10 cellular contexts compared by ENCODE assay signal in the genomic region with DNA sequence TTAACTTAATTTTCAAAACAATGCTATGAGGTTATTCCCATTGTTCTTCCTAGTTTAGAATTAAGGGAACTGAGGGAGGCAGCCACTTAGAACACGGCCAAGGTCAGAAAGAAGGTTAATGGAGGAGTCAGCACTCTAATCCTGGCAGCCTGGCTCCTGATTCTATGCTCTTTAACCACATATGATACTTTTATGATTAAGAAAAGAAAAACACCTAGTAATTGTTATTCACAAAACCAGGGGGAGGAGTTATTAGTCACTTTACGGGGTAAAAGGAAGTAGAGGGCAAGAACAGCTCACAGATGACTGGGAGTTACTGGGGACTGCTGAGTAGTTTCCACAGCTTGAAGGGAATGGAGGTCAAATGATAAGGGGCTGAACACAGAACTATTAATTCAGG. TPM values are rescaled to one million over a fixed set of nuclear protein-coding genes. Genes with fewer than 3 reads are reported as not detected.
A peak's percentile ranks its signal among the peaks of the same experiment; 100 is the strongest.
DNase-seq lines count a peak whose midpoint lies in the region; ATAC-seq, FAIRE-seq and TF ChIP-seq lines count a peak whose summit lies in the region.
"Had no signal": no experiment of that assay in that cellular context is flagged by ENCODE, and none has a peak within 500 bp of the region (broad histone marks: within the 10 kb centered on the region; RNA-seq: fewer than 3 reads in every experiment).

No MANE protein-coding gene starts in this region.

- intact Hi-C loops in HepG2 (cut with micrococcal nuclease; ENCODE audit: unreplicated experiment) (no loop called here), breast epithelium (cut with DNase I; ENCODE audit: low total_unique reads) (no loop called here)

- TF ChIP-seq EP300 in HepG2 (IDR thresholded peaks at IDR 0.05; ENCODE audit: low read depth in 2 of 2, low read length in 2 of 2) (no peak), HepG2 (CRISPR knock-in tag; IDR thresholded peaks at IDR 0.05; ENCODE audit: borderline replicate concordance) (no peak)

- DNase-seq in HepG2 (ENCODE audit: low spot score): no peak
- no peak for DNase-seq in breast epithelium (ENCODE audit: low spot score in 2 of 2)
- no peak for DNase-seq in stimulated activated effector memory CD8-positive, alpha-beta T cell treated with anti-CD3 and anti-CD28 coated beads, Interleukin-12 subunit alpha, Interleukin-12 subunit beta, amount 100 ng/mL, for 72 hours (ENCODE audit: low spot score in 2 of 2)
- DNase-seq in NCI-H446 treated with DMSO at 0.1 percent for 48 hours (lab: John Stamatoyannopoulos, UW): no peak
- DNase-seq in COLO668 (lab: John Stamatoyannopoulos, UW; ENCODE audit: unreplicated experiment): no peak
- no peak for DNase-seq in activated CD8-positive, alpha-beta memory T cell treated with anti-CD3 and anti-CD28 coated beads, Interleukin-2, amount 50 U/mL, for 4 hours
- DNase-seq: naive B cell had no signal

- H3K36me3 Mint-ChIP-seq in stimulated activated effector memory CD8-positive, alpha-beta T cell treated with anti-CD3 and anti-CD28 coated beads, Interleukin-12 subunit alpha, Interleukin-12 subunit beta, amount 100 ng/mL, for 72 hours: no peaks in the 10 kb centered on the region
- H3K36me3 Mint-ChIP-seq: naive B cell had no signal

- H3K27ac Mint-ChIP-seq in stimulated activated effector memory CD8-positive, alpha-beta T cell treated with anti-CD3 and anti-CD28 coated beads, Interleukin-12 subunit alpha, Interleukin-12 subunit beta, amount 100 ng/mL, for 72 hours: no peak overlapping the region
- H3K27ac Mint-ChIP-seq: naive B cell had no signal

- H3K9me3 Mint-ChIP-seq in stimulated activated effector memory CD8-positive, alpha-beta T cell treated with anti-CD3 and anti-CD28 coated beads, Interleukin-12 subunit alpha, Interleukin-12 subunit beta, amount 100 ng/mL, for 72 hours: no peaks in the 10 kb centered on the region
- H3K9me3 Mint-ChIP-seq: naive B cell had no signal

- TF ChIP-seq RAD21 in liver (IDR thresholded peaks at IDR 0.05) (no peak), HepG2 (CRISPR knock-in tag; IDR thresholded peaks at IDR 0.05) (no peak)

- no peaks in the 10 kb centered on the region for H3K36me3 ChIP-seq in liver (ENCODE audit: control insufficient read depth in 4 of 4, insufficient read depth in 3 of 4, low read depth in 1 of 4, low read length in 3 of 4)
- H3K36me3 ChIP-seq in HepG2 (replicated peaks in 1 of 2; ENCODE audit: control insufficient read depth in 1 of 2, insufficient read depth in 2 of 2, low read length in 2 of 2): no peaks in the 10 kb centered on the region
- H3K36me3 ChIP-seq in breast epithelium: no peaks in the 10 kb centered on the region

- peaks cover 6% of the 10 kb centered on the region for H3K4me1 Mint-ChIP-seq in stimulated activated effector memory CD8-positive, alpha-beta T cell treated with anti-CD3 and anti-CD28 coated beads, Interleukin-12 subunit alpha, Interleukin-12 subunit beta, amount 100 ng/mL, for 72 hours
- H3K4me1 Mint-ChIP-seq: naive B cell had no signal

- TF ChIP-seq CTCF in liver (IDR thresholded peaks at IDR 0.05; ENCODE audit: low read depth, low read length, missing input control): no peak
- no peak for TF ChIP-seq CTCF in HepG2 (CRISPR knock-in tag; IDR thresholded peaks at IDR 0.05)
- no peak for TF ChIP-seq CTCF in breast epithelium (IDR thresholded peaks at IDR 0.05)

- in situ Hi-C loops in HepG2 (cut with HindIII; ENCODE audit: extremely low pct_ligation_motif_present, low pct_unique_long_range_greater_than_20kb): no loop called here

- no TSS peak for BruUV-seq in HepG2 (replicated peaks; lab: Mats Ljungman, UMichigan)

- POLR2A ChIA-PET in HepG2 (lab: Yijun Ruan, JAX): no interaction called here

- ATAC-seq in HepG2: no peak
- peak; percentile 72 for ATAC-seq in HG03439 (IDR thresholded peaks at IDR 0.05; ENCODE audit: unreplicated experiment)
- peak; percentile 95 for ATAC-seq in stimulated activated effector memory CD8-positive, alpha-beta T cell treated with anti-CD3 and anti-CD28 coated beads, Interleukin-12 subunit alpha, Interleukin-12 subunit beta, amount 100 ng/mL, for 72 hours

- WGBS in liver: 67% methylated on average over 2 of the region's 2 CpGs
- WGBS in HepG2 (ENCODE audit: low lambda C conversion rate): 58% methylated on average over 2 of the region's 2 CpGs

- H3K27me3 ChIP-seq in liver (ENCODE audit: control insufficient read depth in 4 of 4, insufficient read depth in 4 of 4, low read length in 3 of 4) (no peaks in the 10 kb centered on the region), HepG2 (ENCODE audit: control insufficient read depth in 1 of 2, insufficient read depth in 2 of 2, low read length in 2 of 2) (no peaks in the 10 kb centered on the region; a peak in 1 of 5 replicates), breast epithelium (no peaks in the 10 kb centered on the region)

- H3K4me3 Mint-ChIP-seq in stimulated activated effector memory CD8-positive, alpha-beta T cell treated with anti-CD3 and anti-CD28 coated beads, Interleukin-12 subunit alpha, Interleukin-12 subunit beta, amount 100 ng/mL, for 72 hours: no peak overlapping the region
- H3K4me3 Mint-ChIP-seq: naive B cell had no signal

- H4K20me1 ChIP-seq in HepG2 (ENCODE audit: insufficient read depth, low read length): no peaks in the 10 kb centered on the region

- no peaks in the 10 kb centered on the region for H3K79me2 ChIP-seq in HepG2 (ENCODE audit: insufficient read depth, low read length)

- H3K9ac ChIP-seq in liver (ENCODE audit: low read depth in 1 of 2, low read length in 2 of 2) (no peak overlapping the region), HepG2 (ENCODE audit: insufficient read depth, low read depth, low read length) (no peak overlapping the region)

- CTCF ChIA-PET in HepG2 (lab: Yijun Ruan, JAX; ENCODE audit: low intra/inter-chr PET ratio, low total read pairs): no interaction called here

- H3K4me3 ChIP-seq in liver (ENCODE audit: low read depth in 1 of 3, low read length in 3 of 3) (no peak overlapping the region), HepG2 (replicated peaks in 1 of 3; ENCODE audit: insufficient read depth in 1 of 3, low read depth in 2 of 3, low read length in 3 of 3) (no peak overlapping the region), breast epithelium (no peak overlapping the region)

- H3K9me3 ChIP-seq in liver (ENCODE audit: control insufficient read depth in 4 of 4, low read length in 3 of 4): no peaks in the 10 kb centered on the region
- H3K9me3 ChIP-seq in HepG2 (ENCODE audit: low read length): no peaks in the 10 kb centered on the region
- no peaks in the 10 kb centered on the region for H3K9me3 ChIP-seq in breast epithelium

- H3K27ac ChIP-seq in liver (ENCODE audit: low read depth in 1 of 2, low read length in 2 of 2): no peak overlapping the region
- no peak overlapping the region for H3K27ac ChIP-seq in HepG2 (ENCODE audit: extremely low read length, insufficient read depth, low read length)
- H3K27ac ChIP-seq in breast epithelium: peak overlapping the region; percentile 72 to 74

- H2AFZ ChIP-seq in HepG2 (ENCODE audit: low read length): no peak overlapping the region

- no peak for FAIRE-seq in HepG2 (lab: Jason Lieb, UNC)
- FAIRE-seq: TTC549 had no signal

- H3K4me2 ChIP-seq in HepG2 (ENCODE audit: low read depth, low read length): no peak overlapping the region

- H3K4me1 ChIP-seq in liver (ENCODE audit: control insufficient read depth in 4 of 4, insufficient read depth in 4 of 4, low read length in 3 of 4) (peaks cover 0 to 2% (median 0%) of the 10 kb centered on the region in 4 donors), HepG2 (ENCODE audit: insufficient read depth, low read length) (peaks cover 36% of the 10 kb centered on the region), breast epithelium (peaks cover 4 to 10% of the 10 kb centered on the region in 2 donors)

- TF ChIP-seq POLR2A in HepG2 (IDR thresholded peaks at IDR 0.05; ENCODE audit: insufficient read depth in 1 of 2, low read depth in 2 of 2, low read length in 2 of 2) (no peak), breast epithelium (IDR thresholded peaks at IDR 0.05) (no peak)

TF ChIP-seq in HepG2, 621 proteins besides CTCF, POLR2A, EP300 and RAD21 (continues in another document):
- TF ChIP-seq NFKBIZ (CRISPR knock-in tag; IDR thresholded peaks at IDR 0.05) (no peak), NCOA1 (CRISPR knock-in tag; IDR thresholded peaks at IDR 0.05) (no peak)

RNA-seq across cellular contexts. Expression of a gene that starts 38.6 kb away (rescaled TPM):
- total RNA-seq in liver (10 to 100 TPM; 29.7 to 57.9 TPM), HepG2 (2016; rRNA removed; fragmentation: Illumina TruSeq; extraction: Trizol) (25.0 and 46.2 TPM in 2 replicates), breast epithelium (10 to 100 TPM; 52.4 to 68.2 (median 55.4) TPM)
- polyA plus RNA-seq in liver (10 to 100 TPM; 26.3 to 37.1 TPM), HepG2 (2011; rRNA removed) (33.2 and 36.2 TPM in 2 replicates)
- total RNA-seq in HepG2 (2016; cell fraction: cytosol; rRNA removed; fragmentation: Illumina TruSeq; extraction: Trizol; ENCODE audit: low read depth): 21.8 and 26.9 TPM in 2 replicates
- 23.2 and 49.2 TPM in 2 replicates for total RNA-seq in HepG2 (2016; cell fraction: insoluble cytoplasmic fraction; rRNA removed; fragmentation: Illumina TruSeq; extraction: Trizol)
- total RNA-seq in HepG2 (2016; cell fraction: membrane; rRNA removed; fragmentation: Illumina TruSeq; extraction: Trizol): 27.1 and 30.4 TPM in 2 replicates
- 59.8 and 64.1 TPM in 2 replicates for total RNA-seq in HepG2 (2016; cell fraction: nucleus; rRNA removed; fragmentation: Illumina TruSeq; extraction: Trizol)
- 30.4 and 31.8 TPM in 2 replicates for polyA plus RNA-seq in HepG2 (2011; cell fraction: cytosol; rRNA removed)
- polyA plus RNA-seq in HepG2 (2011; cell fraction: nucleus; rRNA removed): 131 and 138 TPM in 2 replicates
- polyA plus RNA-seq in HepG2 (2012): 49.0 and 63.8 TPM in 2 replicates
- polyA plus RNA-seq in HepG2 (2016; cell fraction: cytosol; fragmentation: Illumina TruSeq; extraction: Trizol; ENCODE audit: low read depth): 24.1 and 25.0 TPM in 2 replicates
- polyA plus RNA-seq in HepG2 (2016; cell fraction: insoluble cytoplasmic fraction; fragmentation: Illumina TruSeq; extraction: Trizol; ENCODE audit: low read depth): 48.7 and 51.1 TPM in 2 replicates
- 26.6 and 28.9 TPM in 2 replicates for polyA plus RNA-seq in HepG2 (2016; cell fraction: membrane; fragmentation: Illumina TruSeq; extraction: Trizol; ENCODE audit: low read depth)
- 151 and 156 TPM in 2 replicates for polyA plus RNA-seq in HepG2 (2016; cell fraction: nucleus; fragmentation: Illumina TruSeq; extraction: Trizol; ENCODE audit: insufficient read depth, low read depth)
- polyA minus RNA-seq in HepG2 (2011; rRNA and poly(A)+ RNA removed; ENCODE audit: low replicate concordance): 1.4 and 17.0 TPM in 2 replicates
- 11.3 and 13.7 TPM in 2 replicates for polyA minus RNA-seq in HepG2 (2011; cell fraction: cytosol; rRNA and poly(A)+ RNA removed)
- polyA minus RNA-seq in HepG2 (2011; cell fraction: nucleus; rRNA and poly(A)+ RNA removed): 60.7 and 75.2 TPM in 2 replicates

Comparison
In these comparisons a context has a peak if more than half of its experiments do, and no peak if none do; other contexts are left out.
1. H3K27ac ChIP-seq: peak in breast epithelium (2 of 2); none in liver (0 of 2) and HepG2 (single experiment).